Comparison of ENCODE assay signal across 10 cellular contexts in the genomic region with DNA sequence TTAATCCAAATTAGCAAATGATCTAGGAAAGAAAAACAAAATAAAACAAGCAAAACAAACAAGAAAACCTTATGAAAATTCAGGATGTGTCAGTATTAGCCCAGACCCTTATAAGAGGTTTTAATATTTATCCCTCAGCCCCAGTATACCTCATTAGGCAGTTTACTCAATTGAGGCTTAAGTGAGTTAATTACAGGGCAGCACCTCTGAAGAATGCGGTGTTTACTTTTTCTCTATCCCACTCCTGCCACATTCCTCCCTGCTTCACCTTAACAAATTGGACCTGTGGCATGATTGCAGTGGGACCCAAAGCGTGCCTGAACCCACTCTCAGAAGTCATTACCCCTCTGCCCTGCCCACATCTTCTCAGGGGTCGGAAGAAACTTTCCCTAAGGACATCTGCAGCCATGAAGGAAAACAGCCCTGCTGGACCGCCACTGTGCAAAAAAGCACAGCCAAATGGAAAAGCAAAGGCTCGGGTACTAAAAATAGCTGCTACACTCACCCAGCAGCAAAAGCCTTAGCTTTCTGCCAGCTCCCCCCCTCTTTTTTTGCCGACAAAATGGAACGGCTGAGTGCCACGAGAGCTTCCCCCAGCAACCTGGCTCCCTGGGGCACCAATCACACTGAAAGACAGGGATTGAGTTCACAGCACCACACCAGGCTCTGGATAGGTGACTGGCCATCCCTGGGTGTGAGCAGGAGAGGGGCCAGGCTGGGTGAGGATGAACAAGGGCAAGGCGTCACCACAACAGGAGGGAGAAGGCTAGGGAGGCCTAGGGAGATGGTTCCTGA.
DNase-seq lines count a peak whose midpoint lies in the region; ATAC-seq, FAIRE-seq and TF ChIP-seq lines count a peak whose summit lies in the region.
"Had no signal": no experiment of that assay in that cellular context is flagged by ENCODE, and none has a peak within 500 bp of the region (broad histone marks: within the 10 kb centered on the region; RNA-seq: fewer than 3 reads in every experiment).

No MANE protein-coding gene starts in this region.

- H3K9ac ChIP-seq in kidney (ENCODE audit: low read length in 2 of 2) (peak overlapping the region; percentile 13 to 42), skeletal muscle satellite cell (ENCODE audit: low read depth, low read length) (no peak overlapping the region)

- H3K27ac ChIP-seq in HEK293 (ENCODE audit: extremely low read depth, low read depth, low read length), result no peak overlapping the region
- peak overlapping the region; percentile 82 to 91 for H3K27ac ChIP-seq in kidney (ENCODE audit: low read depth in 2 of 2, low read length in 2 of 2)

- no peaks in the 10 kb centered on the region for H3K9me3 ChIP-seq in HEK293 (ENCODE audit: control insufficient read depth, insufficient read depth, low read depth, low read length)
- no peaks in the 10 kb centered on the region for H3K9me3 ChIP-seq in kidney (ENCODE audit: control insufficient read depth in 1 of 2, low read length in 2 of 2)
- H3K9me3 ChIP-seq in skeletal muscle satellite cell (replicated peaks; ENCODE audit: low read length), result no peaks in the 10 kb centered on the region
- H3K9me3 ChIP-seq: HAP-1 had no signal

- in situ Hi-C loops in astrocyte of the spinal cord (cut with HindIII; ENCODE audit: low sequenced_read_pairs), result no loop called here

- H3K4me3 ChIP-seq in HEK293 (ENCODE audit: low read depth, low read length), result no peak overlapping the region
- H3K4me3 ChIP-seq in astrocyte of the spinal cord (ENCODE audit: low read depth, low read length), result no peak overlapping the region
- H3K4me3 ChIP-seq in kidney (ENCODE audit: low read length in 2 of 2), result peak overlapping the region in 1 of 2 donors; percentile 31
- H3K4me3 ChIP-seq in skeletal muscle satellite cell (ENCODE audit: low read length), result no peak overlapping the region
- H3K4me3 ChIP-seq: HAP-1, K562 had no signal

- no peaks in the 10 kb centered on the region for H3K27me3 ChIP-seq in skeletal muscle satellite cell (ENCODE audit: control insufficient read depth, insufficient read depth, low read length)

- peak overlapping the region; percentile 23 for H3K4me2 ChIP-seq in skeletal muscle satellite cell (ENCODE audit: low read length)

- TF ChIP-seq CTCF in HEK293 (tag by site-specific recombination; IDR thresholded peaks at IDR 0.05), result no peak
- no peak for TF ChIP-seq CTCF in astrocyte of the spinal cord (IDR thresholded peaks at IDR 0.05; ENCODE audit: low read depth, low read length)
- TF ChIP-seq CTCF in kidney (IDR thresholded peaks at IDR 0.05; ENCODE audit: borderline replicate concordance, extremely low read depth, insufficient read depth), result no peak

- peak; percentile 50 for DNase-seq in astrocyte of the spinal cord (ENCODE audit: low read depth, low spot score)
- DNase-seq in kidney, result peak; percentile 80
- no peak for DNase-seq in activated T-cell treated with anti-CD3 and anti-CD28 coated beads for 4 hours
- no peak for DNase-seq in SKM-1 (lab: John Stamatoyannopoulos, UW; ENCODE audit: unreplicated experiment)

- POLR2A ChIA-PET in HEK293 (lab: Yijun Ruan, JAX), result no interaction called here

- CTCF ChIA-PET in HEK293 (lab: Yijun Ruan, JAX), result no interaction called here

- FAIRE-seq in kidney (lab: Jason Lieb, UNC), result no peak
- FAIRE-seq: K562 had no signal

- ATAC-seq in HG03565 (IDR thresholded peaks at IDR 0.05; ENCODE audit: unreplicated experiment) (no peak), HG03354 (IDR thresholded peaks at IDR 0.05; ENCODE audit: poor library complexity, severe bottlenecking, unreplicated experiment) (no peak)
- ATAC-seq: K562 had no signal

- intact Hi-C loops in kidney (cut with DNase I), result no loop called here

- H3K4me1 ChIP-seq in HEK293 (ENCODE audit: control insufficient read depth, insufficient read depth, low read length) (peaks cover 14% of the 10 kb centered on the region), kidney (ENCODE audit: control insufficient read depth in 1 of 2, insufficient read depth in 1 of 2, low read depth in 1 of 2, low read length in 2 of 2) (peaks cover 12 to 18% of the 10 kb centered on the region in 2 donors), skeletal muscle satellite cell (ENCODE audit: control insufficient read depth, insufficient read depth, low read length) (peaks cover 12% of the 10 kb centered on the region)

- peaks cover 0 to 7% of the 10 kb centered on the region in 2 experiments; a peak in 1 of 3 replicates for H3K36me3 ChIP-seq in HEK293 (ENCODE audit: control insufficient read depth in 2 of 2, insufficient read depth in 1 of 2, low read length in 2 of 2)
- peaks cover 0 to 6% of the 10 kb centered on the region in 2 donors for H3K36me3 ChIP-seq in kidney (ENCODE audit: control insufficient read depth in 1 of 2, insufficient read depth in 2 of 2, low read length in 2 of 2)
- H3K36me3 ChIP-seq in skeletal muscle satellite cell (ENCODE audit: insufficient read depth, low read length), result no peaks in the 10 kb centered on the region
- H3K36me3 ChIP-seq: HAP-1 had no signal

TF ChIP-seq in HEK293, 187 proteins besides CTCF, POLR2A, EP300 and RAD21:
- no peak for TF ChIP-seq ZFP3 (tag by site-specific recombination; IDR thresholded peaks at IDR 0.05; ENCODE audit: low read depth)
- 0 out of 2 replicates have a peak, but pooled peaks have one; percentile 28 for TF ChIP-seq EGR2 (tag by site-specific recombination; IDR thresholded peaks at IDR 0.05; ENCODE audit: low read depth)
- TF ChIP-seq, protein P1, sequence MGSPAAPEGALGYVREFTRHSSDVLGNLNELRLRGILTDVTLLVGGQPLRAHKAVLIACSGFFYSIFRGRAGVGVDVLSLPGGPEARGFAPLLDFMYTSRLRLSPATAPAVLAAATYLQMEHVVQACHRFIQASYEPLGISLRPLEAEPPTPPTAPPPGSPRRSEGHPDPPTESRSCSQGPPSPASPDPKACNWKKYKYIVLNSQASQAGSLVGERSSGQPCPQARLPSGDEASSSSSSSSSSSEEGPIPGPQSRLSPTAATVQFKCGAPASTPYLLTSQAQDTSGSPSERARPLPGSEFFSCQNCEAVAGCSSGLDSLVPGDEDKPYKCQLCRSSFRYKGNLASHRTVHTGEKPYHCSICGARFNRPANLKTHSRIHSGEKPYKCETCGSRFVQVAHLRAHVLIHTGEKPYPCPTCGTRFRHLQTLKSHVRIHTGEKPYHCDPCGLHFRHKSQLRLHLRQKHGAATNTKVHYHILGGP (tag by site-specific recombination; IDR thresholded peaks at IDR 0.05), result 0 out of 2 replicates have a peak, but pooled peaks have one; percentile 32
- peak; percentile 57 for TF ChIP-seq ZIC2 (tag by site-specific recombination; IDR thresholded peaks at IDR 0.05)
- peak; percentile 53 for TF ChIP-seq ZNF341 (tag by site-specific recombination; IDR thresholded peaks at IDR 0.05; ENCODE audit: low read depth)
- TF ChIP-seq SP7 (tag by site-specific recombination; IDR thresholded peaks at IDR 0.05), result peak; percentile 85
TF ChIP-seq in HEK293: peak in this region for 5.

Comparison
In these comparisons a context has a peak if more than half of its experiments do, and no peak if none do; other contexts are left out.
1. DNase-seq: peak in astrocyte of the spinal cord (single experiment) and kidney (single experiment); none in activated T-cell treated with anti-CD3 and anti-CD28 coated beads for 4 hours (single experiment) and SKM-1 (single experiment).